Comparison of ENCODE assay signal across 14 cellular contexts in genomic region chr4:177225605-177226004, GRCh38.
DNase-seq lines count a peak whose midpoint lies in the region; ATAC-seq, FAIRE-seq and TF ChIP-seq lines count a peak whose summit lies in the region.
"Had no signal": no experiment of that assay in that cellular context is flagged by ENCODE, and none has a peak within 500 bp of the region (broad histone marks: within the 10 kb centered on the region; RNA-seq: fewer than 3 reads in every experiment).

No MANE protein-coding gene starts in this region.

- H3K9ac ChIP-seq in GM12878 (ENCODE audit: control insufficient read depth, insufficient read depth, low read length): no peak overlapping the region

- intact Hi-C loops in GM12878 (cut with micrococcal nuclease; ENCODE audit: unreplicated experiment): no loop called here

- CTCF ChIA-PET in GM12878 (lab: Yijun Ruan, JAX): no interaction called here

- peaks cover 10% of the 10 kb centered on the region for H3K4me1 Mint-ChIP-seq in osteocyte (ENCODE audit: unreplicated experiment)

- no peaks in the 10 kb centered on the region for H3K9me3 Mint-ChIP-seq in osteocyte (ENCODE audit: unreplicated experiment)
- H3K9me3 Mint-ChIP-seq: activated T-cell treated with anti-CD3 and anti-CD28 coated beads, Interleukin-2, amount 50 U/mL, for 4 hours; CD4-positive, alpha-beta T cell had no signal

- POLR2A ChIA-PET in GM12878 (lab: Charles Lee): no interaction called here

- no peak overlapping the region for H2AFZ ChIP-seq in GM12878 (ENCODE audit: control insufficient read depth, low read depth, low read length)
- H2AFZ ChIP-seq: PC-9 had no signal

- H3K4me1 ChIP-seq in GM12878 (ENCODE audit: control insufficient read depth, insufficient read depth, low read length): no peaks in the 10 kb centered on the region

- DNase-seq in GM12878 (ENCODE audit: low read depth, low spot score): no peak
- no peak for DNase-seq in osteocyte (ENCODE audit: extremely low spot score, unreplicated experiment)
- DNase-seq in NCI-H510A (lab: John Stamatoyannopoulos, UW): no peak
- DNase-seq in MG63: no peak
- DNase-seq: activated T-cell treated with anti-CD3 and anti-CD28 coated beads, Interleukin-2, amount 50 U/mL, for 4 hours; aorta; CD4-positive, alpha-beta T cell; mammary epithelial cell; PC-9 had no signal

- no peak overlapping the region for H3K4me3 Mint-ChIP-seq in osteocyte (ENCODE audit: unreplicated experiment)
- H3K4me3 Mint-ChIP-seq: activated T-cell treated with anti-CD3 and anti-CD28 coated beads, Interleukin-2, amount 50 U/mL, for 4 hours; CD4-positive, alpha-beta T cell had no signal

- SMC1A ChIA-PET in GM12878 (lab: Charles Lee; ENCODE audit: uncharacterized antibody, unreplicated experiment): no interaction called here

- H3K79me2 ChIP-seq in GM12878 (ENCODE audit: control insufficient read depth, insufficient read depth, low read length): no peaks in the 10 kb centered on the region

- H3K27ac Mint-ChIP-seq in osteocyte (ENCODE audit: unreplicated experiment): no peak overlapping the region
- H3K27ac Mint-ChIP-seq: CD4-positive, alpha-beta T cell had no signal

- H3K27me3 ChIP-seq in GM12878 (replicated peaks in 1 of 2; ENCODE audit: control insufficient read depth in 2 of 2, insufficient read depth in 2 of 2, low read length in 1 of 2) (no peaks in the 10 kb centered on the region), MG63 (no peaks in the 10 kb centered on the region)

- no peak for FAIRE-seq in GM12878 (lab: Jason Lieb, UNC)

- 0% methylated on average over 1 of the region's 1 CpG for WGBS in GM12878 (ENCODE audit: insufficient coverage, insufficient replicate concordance, low lambda C conversion rate, missing lambda C conversion rate)

- ATAC-seq in GM19025 (IDR thresholded peaks at IDR 0.05; ENCODE audit: low read depth, unreplicated experiment) (peak; percentile 84), GM21825 (IDR thresholded peaks at IDR 0.05; ENCODE audit: unreplicated experiment) (peak; percentile 63), HG03135 (IDR thresholded peaks at IDR 0.05; ENCODE audit: unreplicated experiment) (peak; percentile 75), GM12878 (peak; percentile 49), HG02840 (IDR thresholded peaks at IDR 0.05; ENCODE audit: low FRiP score, unreplicated experiment) (no peak)
- ATAC-seq: activated T-cell treated with anti-CD3 and anti-CD28 coated beads, Interleukin-2, amount 50 U/mL, for 4 hours had no signal

- TF ChIP-seq POLR2A in GM12878 (IDR thresholded peaks at IDR 0.05; ENCODE audit: low read depth, low read length): no peak

- H3K27ac ChIP-seq in GM12878 (ENCODE audit: control insufficient read depth, insufficient read depth): no peak overlapping the region
- H3K27ac ChIP-seq: PC-9, thoracic aorta had no signal

- TF ChIP-seq CTCF in GM12878 (IDR thresholded peaks at IDR 0.05 in 2 of 3, conservative IDR thresholded peaks at IDR 0.05 in 1 of 3; ENCODE audit: control insufficient read depth in 2 of 3, extremely low read depth in 1 of 3, insufficient read depth in 1 of 3, low read depth in 3 of 3, low read length in 3 of 3) (no peak), osteocyte (IDR thresholded peaks at IDR 0.05) (no peak)

- H3K36me3 ChIP-seq in GM12878 (ENCODE audit: control insufficient read depth in 2 of 2, insufficient read depth in 2 of 2, low read length in 1 of 2) (no peaks in the 10 kb centered on the region), MG63 (no peaks in the 10 kb centered on the region)
- H3K36me3 ChIP-seq: thoracic aorta had no signal

- H3K9me3 ChIP-seq in GM12878 (replicated peaks; ENCODE audit: control insufficient read depth, insufficient read depth, low read length) (no peaks in the 10 kb centered on the region), MG63 (no peaks in the 10 kb centered on the region)
- H3K9me3 ChIP-seq: thoracic aorta had no signal

- RAD21 ChIA-PET in GM12878 (lab: Charles Lee; ENCODE audit: unreplicated experiment): no interaction called here

- no peaks in the 10 kb centered on the region for H3K36me3 Mint-ChIP-seq in osteocyte (ENCODE audit: unreplicated experiment)

- TF ChIP-seq RAD21 in GM12878 (IDR thresholded peaks at IDR 0.05; ENCODE audit: insufficient read depth, low read depth, low read length): no peak

- H3K4me3 ChIP-seq in GM12878 (no peak overlapping the region), MG63 (no peak overlapping the region)
- H3K4me3 ChIP-seq: PC-9, thoracic aorta had no signal

- H3K4me2 ChIP-seq in GM12878 (ENCODE audit: control insufficient read depth, insufficient read depth): no peak overlapping the region
- H3K4me2 ChIP-seq: PC-9 had no signal

- no peaks in the 10 kb centered on the region for H4K20me1 ChIP-seq in GM12878 (ENCODE audit: control insufficient read depth, insufficient read depth)

- peaks cover 12% of the 10 kb centered on the region for H3K27me3 Mint-ChIP-seq in osteocyte (ENCODE audit: unreplicated experiment)
- H3K27me3 Mint-ChIP-seq: CD4-positive, alpha-beta T cell had no signal

- BruUV-seq in GM12878 (replicated peaks; lab: Mats Ljungman, UMichigan): no TSS peak

- TF ChIP-seq EP300 in GM12878 (IDR thresholded peaks at IDR 0.05; ENCODE audit: borderline replicate concordance in 1 of 2, control insufficient read depth in 1 of 2, low read depth in 2 of 2, low read length in 2 of 2): no peak

- in situ Hi-C loops in GM12878 (cut with MboI): no loop called here

TF ChIP-seq in GM12878, 131 proteins besides CTCF, POLR2A, EP300 and RAD21 (continues in another document):
- TF ChIP-seq ZBTB4 (CRISPR knock-in tag; IDR thresholded peaks at IDR 0.05) (no peak), ZBTB33 (IDR thresholded peaks at IDR 0.05) (no peak), BCL3 (IDR thresholded peaks at IDR 0.05; ENCODE audit: borderline replicate concordance, insufficient read depth, low read depth, low read length, poor library complexity, severe bottlenecking) (no peak), SRF (IDR thresholded peaks at IDR 0.05; ENCODE audit: low read depth in 2 of 2, low read length in 2 of 2) (no peak), HDGF (IDR thresholded peaks at IDR 0.05) (no peak), MAX (IDR thresholded peaks at IDR 0.05; ENCODE audit: low read depth, low read length) (no peak), TCF12 (IDR thresholded peaks at IDR 0.05; ENCODE audit: low read depth, low read length) (no peak)
